ENCODE assay signal across 20 cellular contexts in the genomic region with DNA sequence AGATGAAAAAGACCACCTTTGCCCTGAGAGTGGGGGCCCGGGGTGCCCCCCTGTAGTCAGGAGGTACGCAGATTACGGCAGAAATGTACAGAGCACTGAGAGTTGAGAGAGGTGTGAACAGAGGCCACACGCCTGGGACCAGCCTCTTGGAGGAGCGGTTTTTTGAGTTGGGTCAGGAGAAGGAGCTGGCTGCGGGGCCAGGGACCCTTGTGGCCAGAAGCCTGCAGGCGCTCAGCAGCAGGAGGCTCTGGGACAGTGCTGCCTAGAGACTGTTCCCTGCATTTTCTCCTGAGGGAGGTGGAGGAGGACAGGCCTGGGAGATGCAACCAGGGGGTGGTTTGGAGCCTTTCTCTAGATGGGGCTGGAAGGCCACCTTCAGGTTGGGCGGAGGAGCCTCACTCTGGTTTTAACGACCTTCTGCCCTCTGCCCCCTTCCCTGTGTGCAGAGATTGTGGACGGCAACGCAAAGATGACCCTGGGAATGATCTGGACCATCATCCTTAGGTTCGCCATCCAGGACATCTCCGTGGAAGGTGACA. TPM values are rescaled to one million over a fixed set of nuclear protein-coding genes. Genes with fewer than 3 reads are reported as not detected.
DNase-seq lines count a peak whose midpoint lies in the region; ATAC-seq, FAIRE-seq and TF ChIP-seq lines count a peak whose summit lies in the region.
"Had no signal": no experiment of that assay in that cellular context is flagged by ENCODE, and none has a peak within 500 bp of the region (broad histone marks: within the 10 kb centered on the region; RNA-seq: fewer than 3 reads in every experiment).

No MANE protein-coding gene starts in this region.

- TF ChIP-seq POLR2A in HepG2 (IDR thresholded peaks at IDR 0.05; ENCODE audit: insufficient read depth in 1 of 2, low read depth in 2 of 2, low read length in 2 of 2) (no peak), right lobe of liver (IDR thresholded peaks at IDR 0.05) (no peak), uterus (IDR thresholded peaks at IDR 0.05) (no peak)

- H3K4me2 ChIP-seq in HepG2 (ENCODE audit: low read depth, low read length) = no peak overlapping the region
- no peak overlapping the region for H3K4me2 ChIP-seq in astrocyte (ENCODE audit: low read length)
- H3K4me2 ChIP-seq: KMS-11 had no signal

- peaks cover 24% of the 10 kb centered on the region for H3K4me1 Mint-ChIP-seq in astrocyte (ENCODE audit: low read depth, unreplicated experiment)

- CTCF ChIA-PET in HepG2 (lab: Yijun Ruan, JAX; ENCODE audit: low intra/inter-chr PET ratio, low total read pairs) = no interaction called here

- TSS peak; percentile 17 for BruUV-seq in HepG2 (replicated peaks; lab: Mats Ljungman, UMichigan)

- H3K27me3 Mint-ChIP-seq in astrocyte (ENCODE audit: low read depth, unreplicated experiment) = no peaks in the 10 kb centered on the region
- H3K27me3 Mint-ChIP-seq: activated CD4-positive, alpha-beta T cell treated with anti-CD3 and anti-CD28 coated beads, Interleukin-2, amount 10 ng/mL, durations not matched to agents 24 days and 14 days; stimulated activated naive CD8-positive, alpha-beta T cell treated with anti-CD3 and anti-CD28 coated beads, Interleukin-15, amount 100 ng/mL, for 72 hours had no signal

- H3K79me2 ChIP-seq in HepG2 (ENCODE audit: insufficient read depth, low read length) (peaks cover 22% of the 10 kb centered on the region), astrocyte (ENCODE audit: insufficient read depth, low read length) (peaks cover 97% of the 10 kb centered on the region)

- DNase-seq in HepG2 (ENCODE audit: low spot score) (no peak), right lobe of liver (no peak), astrocyte (ENCODE audit: low read depth) (no peak), kidney (no peak), uterus (no peak), NCI-H2029 treated with DMSO at 0.1 percent for 48 hours (lab: John Stamatoyannopoulos, UW) (no peak), aorta (no peak)
- no peak for DNase-seq in NK-92 treated with Interleukin-12 subunit alpha and Interleukin-12 subunit beta, amount 100 ng/mL, for 24 hours (lab: John Stamatoyannopoulos, UW)
- DNase-seq: activated CD4-positive, alpha-beta T cell treated with anti-CD3 and anti-CD28 coated beads, Interleukin-2, amount 10 ng/mL, durations not matched to agents 24 days and 14 days; activated T-cell treated with anti-CD3 and anti-CD28 coated beads, Interleukin-2, amount 50 U/mL, for 48 hours; kidney glomerular epithelial cell; SIG-M5; stimulated activated CD4-positive, alpha-beta T cell treated with anti-CD3 and anti-CD28 coated beads, Interleukin-12 subunit alpha, Interleukin-12 subunit beta, amount 100 ng/mL, for 4 hours; stimulated activated naive CD8-positive, alpha-beta T cell treated with anti-CD3 and anti-CD28 coated beads, Interleukin-15, amount 100 ng/mL, for 72 hours had no signal

- no peak for TF ChIP-seq RAD21 in HepG2 (CRISPR knock-in tag; IDR thresholded peaks at IDR 0.05)

- H3K36me3 Mint-ChIP-seq in astrocyte (ENCODE audit: low read depth, unreplicated experiment) = peaks cover 26% of the 10 kb centered on the region

- peak overlapping the region; percentile 16 for H3K4me3 Mint-ChIP-seq in astrocyte (ENCODE audit: unreplicated experiment)
- H3K4me3 Mint-ChIP-seq: activated CD4-positive, alpha-beta T cell treated with anti-CD3 and anti-CD28 coated beads, Interleukin-2, amount 10 ng/mL, durations not matched to agents 24 days and 14 days; stimulated activated naive CD8-positive, alpha-beta T cell treated with anti-CD3 and anti-CD28 coated beads, Interleukin-15, amount 100 ng/mL, for 72 hours had no signal

- H4K20me1 ChIP-seq in HepG2 (ENCODE audit: insufficient read depth, low read length) (no peaks in the 10 kb centered on the region), astrocyte (ENCODE audit: insufficient read depth, low read length) (peaks cover 92% of the 10 kb centered on the region)

- FAIRE-seq in HepG2 (lab: Jason Lieb, UNC) (no peak), astrocyte (lab: Jason Lieb, UNC) (no peak), kidney (lab: Jason Lieb, UNC) (no peak)
- FAIRE-seq: D721Med, GM18507, GM19239 had no signal

- H3K27me3 ChIP-seq in HepG2 (ENCODE audit: control insufficient read depth in 1 of 2, insufficient read depth in 2 of 2, low read length in 2 of 2) (no peaks in the 10 kb centered on the region), right lobe of liver (no peaks in the 10 kb centered on the region), astrocyte (ENCODE audit: insufficient read depth, low read length) (no peaks in the 10 kb centered on the region), uterus (no peaks in the 10 kb centered on the region), aorta (ENCODE audit: control insufficient read depth in 1 of 2, insufficient read depth in 2 of 2, low read length in 1 of 2) (no peaks in the 10 kb centered on the region)

- intact Hi-C loops in HepG2 (cut with micrococcal nuclease; ENCODE audit: unreplicated experiment) = loop anchor here (5.0 kb wide), 1 partner anchor 52 kb away; no protein-coding TSS in a partner anchor
- intact Hi-C loops in right lobe of liver (cut with DNase I) = loop anchor here in 1 of 2 donors (10.0 kb wide), 1 partner anchor 50 kb away; no protein-coding TSS in a partner anchor
- intact Hi-C loops in kidney (cut with DNase I) = no loop called here
- intact Hi-C loops in uterus (cut with DNase I; ENCODE audit: low total_unique reads) = no loop called here
- intact Hi-C loops in aorta (cut with DNase I) = no loop called here

- TF ChIP-seq EP300 in HepG2 (IDR thresholded peaks at IDR 0.05; ENCODE audit: low read depth in 2 of 2, low read length in 2 of 2) (no peak), HepG2 (CRISPR knock-in tag; IDR thresholded peaks at IDR 0.05; ENCODE audit: borderline replicate concordance) (no peak)

- H3K4me1 ChIP-seq in HepG2 (ENCODE audit: insufficient read depth, low read length) (peaks cover 81% of the 10 kb centered on the region), right lobe of liver (peaks cover 0 to 48% (median 30%) of the 10 kb centered on the region in 4 donors), astrocyte (ENCODE audit: insufficient read depth, low read length) (peaks cover 43% of the 10 kb centered on the region), kidney (ENCODE audit: control insufficient read depth in 1 of 2, insufficient read depth in 1 of 2, low read depth in 1 of 2, low read length in 2 of 2) (peaks cover 36 to 60% of the 10 kb centered on the region in 2 donors), uterus (peaks cover 7 to 15% of the 10 kb centered on the region in 2 donors), aorta (ENCODE audit: control insufficient read depth in 1 of 2, insufficient read depth in 2 of 2, low read length in 2 of 2) (no peaks in the 10 kb centered on the region)

- TF ChIP-seq CTCF in HepG2 (CRISPR knock-in tag; IDR thresholded peaks at IDR 0.05) (no peak), right lobe of liver (IDR thresholded peaks at IDR 0.05) (no peak), astrocyte (IDR thresholded peaks at IDR 0.05; ENCODE audit: insufficient read depth, low read depth, low read length) (no peak), kidney (IDR thresholded peaks at IDR 0.05; ENCODE audit: borderline replicate concordance, extremely low read depth, insufficient read depth) (no peak), uterus (IDR thresholded peaks at IDR 0.05) (no peak)

- POLR2A ChIA-PET in HepG2 (lab: Yijun Ruan, JAX) = no interaction called here

- no peak overlapping the region for H3K27ac ChIP-seq in HepG2 (ENCODE audit: extremely low read length, insufficient read depth, low read length)
- H3K27ac ChIP-seq in right lobe of liver = no peak overlapping the region
- H3K27ac ChIP-seq in astrocyte (ENCODE audit: low read depth, low read length) = no peak overlapping the region
- H3K27ac ChIP-seq in kidney (ENCODE audit: low read depth in 2 of 2, low read length in 2 of 2) = peak overlapping the region; percentile 27 to 33
- peak overlapping the region; percentile 71 to 78 for H3K27ac ChIP-seq in uterus
- H3K27ac ChIP-seq in aorta (ENCODE audit: low read depth in 1 of 2, low read length in 2 of 2) = no peak overlapping the region
- H3K27ac ChIP-seq: KMS-11 had no signal

- H3K9ac ChIP-seq in HepG2 (ENCODE audit: insufficient read depth, low read depth, low read length) = no peak overlapping the region
- H3K9ac ChIP-seq in astrocyte (ENCODE audit: low read length) = no peak overlapping the region
- peak overlapping the region in 1 of 2 donors; percentile 44 for H3K9ac ChIP-seq in kidney (ENCODE audit: low read length in 2 of 2)
- H3K9ac ChIP-seq: KMS-11 had no signal

- in situ Hi-C loops in HepG2 (cut with HindIII; ENCODE audit: extremely low pct_ligation_motif_present, low pct_unique_long_range_greater_than_20kb) = loop anchor here (5.0 kb wide), 1 partner anchor 47 kb away; no protein-coding TSS in a partner anchor

- WGBS in HepG2 (ENCODE audit: low lambda C conversion rate) = over 99% methylated on average over 6 of the region's 13 CpGs
- WGBS in right lobe of liver (ENCODE audit: insufficient coverage, low coverage, low lambda C conversion rate, missing lambda C conversion rate) = no CpG with 5 or more reads among the region's 13 CpGs
- WGBS in aorta, 2 donors = 89 to 90% methylated on average over 13 of the region's 13 CpGs

- ATAC-seq in HepG2 (no peak), right lobe of liver (no peak), aorta (ENCODE audit: low FRiP score) (no peak)
- ATAC-seq: esophagus mucosa; stimulated activated naive CD8-positive, alpha-beta T cell treated with anti-CD3 and anti-CD28 coated beads, Interleukin-15, amount 100 ng/mL, for 72 hours had no signal

- H3K4me3 ChIP-seq in HepG2 (replicated peaks in 1 of 3; ENCODE audit: insufficient read depth in 1 of 3, low read depth in 2 of 3, low read length in 3 of 3) = no peak overlapping the region
- H3K4me3 ChIP-seq in right lobe of liver = no peak overlapping the region
- no peak overlapping the region for H3K4me3 ChIP-seq in astrocyte (ENCODE audit: insufficient read depth, low read depth, low read length)
- H3K4me3 ChIP-seq in kidney (ENCODE audit: low read length in 2 of 2) = no peak overlapping the region
- H3K4me3 ChIP-seq in uterus = no peak overlapping the region
- H3K4me3 ChIP-seq in aorta (ENCODE audit: low read length in 2 of 2) = no peak overlapping the region
- H3K4me3 ChIP-seq: coronary artery had no signal

- no peaks in the 10 kb centered on the region for H3K9me3 Mint-ChIP-seq in astrocyte (ENCODE audit: unreplicated experiment)
- H3K9me3 Mint-ChIP-seq: activated CD4-positive, alpha-beta T cell treated with anti-CD3 and anti-CD28 coated beads, Interleukin-2, amount 10 ng/mL, durations not matched to agents 24 days and 14 days; stimulated activated naive CD8-positive, alpha-beta T cell treated with anti-CD3 and anti-CD28 coated beads, Interleukin-15, amount 100 ng/mL, for 72 hours had no signal

- H3K27ac Mint-ChIP-seq in astrocyte (ENCODE audit: unreplicated experiment) = peak overlapping the region; percentile 45
- H3K27ac Mint-ChIP-seq: stimulated activated naive CD8-positive, alpha-beta T cell treated with anti-CD3 and anti-CD28 coated beads, Interleukin-15, amount 100 ng/mL, for 72 hours had no signal

- no peak overlapping the region for H2AFZ ChIP-seq in HepG2 (ENCODE audit: low read length)
- H2AFZ ChIP-seq in astrocyte (ENCODE audit: low read depth, low read length) = no peak overlapping the region

- H3K9me3 ChIP-seq in HepG2 (ENCODE audit: low read length) (no peaks in the 10 kb centered on the region), right lobe of liver (no peaks in the 10 kb centered on the region), astrocyte (ENCODE audit: insufficient read depth, low read depth, low read length) (no peaks in the 10 kb centered on the region), kidney (ENCODE audit: control insufficient read depth in 1 of 2, low read length in 2 of 2) (no peaks in the 10 kb centered on the region), uterus (no peaks in the 10 kb centered on the region), aorta (ENCODE audit: control insufficient read depth, low read length) (no peaks in the 10 kb centered on the region)

- H3K36me3 ChIP-seq in HepG2 (replicated peaks in 1 of 2; ENCODE audit: control insufficient read depth in 1 of 2, insufficient read depth in 2 of 2, low read length in 2 of 2) (peaks cover 53 to 83% of the 10 kb centered on the region in 2 experiments), right lobe of liver (peaks cover 0 to 68% (median 26%) of the 10 kb centered on the region in 4 donors), astrocyte (ENCODE audit: insufficient read depth, low read length) (peaks cover 72% of the 10 kb centered on the region), kidney (ENCODE audit: control insufficient read depth in 1 of 2, insufficient read depth in 2 of 2, low read length in 2 of 2) (peaks cover 52 to 88% of the 10 kb centered on the region in 2 donors), uterus (no peaks in the 10 kb centered on the region), aorta (ENCODE audit: control insufficient read depth in 1 of 2, insufficient read depth in 2 of 2, low read length in 1 of 2) (peaks cover 3 to 25% of the 10 kb centered on the region in 2 donors)

RNA-seq across cellular contexts. Expression of a gene that starts 39.7 kb away (rescaled TPM):
- 0.62 and 1.6 TPM in 2 replicates for total RNA-seq in HepG2 (2016; rRNA removed; fragmentation: Illumina TruSeq; extraction: Trizol)
- 1.0 and 1.2 TPM in 2 replicates for total RNA-seq in HepG2 (2016; cell fraction: cytosol; rRNA removed; fragmentation: Illumina TruSeq; extraction: Trizol; ENCODE audit: low read depth)
- 0.30 and 1.3 TPM in 2 replicates for total RNA-seq in HepG2 (2016; cell fraction: insoluble cytoplasmic fraction; rRNA removed; fragmentation: Illumina TruSeq; extraction: Trizol)
- 0.49 and 0.59 TPM in 2 replicates for total RNA-seq in HepG2 (2016; cell fraction: membrane; rRNA removed; fragmentation: Illumina TruSeq; extraction: Trizol)
- total RNA-seq in HepG2 (2016; cell fraction: nucleus; rRNA removed; fragmentation: Illumina TruSeq; extraction: Trizol) = 2.3 and 2.9 TPM in 2 replicates
- 13.6 and 20.4 TPM in 2 replicates for polyA plus RNA-seq in HepG2 (2011; rRNA removed)
- polyA plus RNA-seq in HepG2 (2011; cell fraction: cytosol; rRNA removed) = 3.4 and 3.8 TPM in 2 replicates
- 230 and 249 TPM in 2 replicates for polyA plus RNA-seq in HepG2 (2011; cell fraction: nucleus; rRNA removed)
- 8.4 and 11.4 TPM in 2 replicates for polyA plus RNA-seq in HepG2 (2012)
- 0.35 and 0.73 TPM in 2 replicates for polyA plus RNA-seq in HepG2 (2016; cell fraction: cytosol; fragmentation: Illumina TruSeq; extraction: Trizol; ENCODE audit: low read depth)
- polyA plus RNA-seq in HepG2 (2016; cell fraction: insoluble cytoplasmic fraction; fragmentation: Illumina TruSeq; extraction: Trizol; ENCODE audit: low read depth) = 0.66 and 0.96 TPM in 2 replicates
- 0.66 and 0.81 TPM in 2 replicates for polyA plus RNA-seq in HepG2 (2016; cell fraction: membrane; fragmentation: Illumina TruSeq; extraction: Trizol; ENCODE audit: low read depth)
- 16.2 and 18.9 TPM in 2 replicates for polyA plus RNA-seq in HepG2 (2016; cell fraction: nucleus; fragmentation: Illumina TruSeq; extraction: Trizol; ENCODE audit: insufficient read depth, low read depth)
- polyA minus RNA-seq in HepG2 (2011; rRNA and poly(A)+ RNA removed; ENCODE audit: low replicate concordance) = 4.4 TPM in 1 of 2 replicates, not detected in the other
- 0.69 and 2.0 TPM in 2 replicates for polyA minus RNA-seq in HepG2 (2011; cell fraction: cytosol; rRNA and poly(A)+ RNA removed)
- 10.0 and 11.6 TPM in 2 replicates for polyA minus RNA-seq in HepG2 (2011; cell fraction: nucleus; rRNA and poly(A)+ RNA removed)
- total RNA-seq in right lobe of liver = 10 to 100 TPM in 3 of 6 experiments, 1 to 10 TPM in 3; 2.2 to 45.3 (median 16.3) TPM
- total RNA-seq in astrocyte = 4.6 and 6.0 TPM in 2 replicates
- 31.1 TPM for total RNA-seq in kidney
- polyA plus RNA-seq in kidney (ENCODE audit: insufficient read depth, low read depth, low replicate concordance) = 27.1 TPM
- total RNA-seq in uterus = 1 to 10 TPM in 2 of 4 donors, under 1 TPM in 1, not detected in 1; 0.83 to 8.4 (median 8.2) TPM
- total RNA-seq in aorta = 1 to 10 TPM; 1.9 to 2.8 TPM
- 1 to 10 TPM; 1.0 to 4.5 TPM for polyA plus RNA-seq in aorta

RNA-seq across cellular contexts. Expression of a gene that starts 57.1 kb away (rescaled TPM):
- 167 and 192 TPM in 2 replicates for total RNA-seq in HepG2 (2016; rRNA removed; fragmentation: Illumina TruSeq; extraction: Trizol)
- total RNA-seq in HepG2 (2016; cell fraction: cytosol; rRNA removed; fragmentation: Illumina TruSeq; extraction: Trizol; ENCODE audit: low read depth) = 13.8 and 15.0 TPM in 2 replicates
- 122 and 176 TPM in 2 replicates for total RNA-seq in HepG2 (2016; cell fraction: insoluble cytoplasmic fraction; rRNA removed; fragmentation: Illumina TruSeq; extraction: Trizol)
- 28.6 and 34.1 TPM in 2 replicates for total RNA-seq in HepG2 (2016; cell fraction: membrane; rRNA removed; fragmentation: Illumina TruSeq; extraction: Trizol)
- total RNA-seq in HepG2 (2016; cell fraction: nucleus; rRNA removed; fragmentation: Illumina TruSeq; extraction: Trizol) = 148 and 165 TPM in 2 replicates
- polyA plus RNA-seq in HepG2 (2011; rRNA removed) = 171 and 223 TPM in 2 replicates
- 82.2 and 91.7 TPM in 2 replicates for polyA plus RNA-seq in HepG2 (2011; cell fraction: cytosol; rRNA removed)
- polyA plus RNA-seq in HepG2 (2011; cell fraction: nucleus; rRNA removed) = 437 and 620 TPM in 2 replicates
- polyA plus RNA-seq in HepG2 (2012) = 222 and 260 TPM in 2 replicates
- 5.8 and 8.5 TPM in 2 replicates for polyA plus RNA-seq in HepG2 (2016; cell fraction: cytosol; fragmentation: Illumina TruSeq; extraction: Trizol; ENCODE audit: low read depth)
- polyA plus RNA-seq in HepG2 (2016; cell fraction: insoluble cytoplasmic fraction; fragmentation: Illumina TruSeq; extraction: Trizol; ENCODE audit: low read depth) = 192 and 256 TPM in 2 replicates
- polyA plus RNA-seq in HepG2 (2016; cell fraction: membrane; fragmentation: Illumina TruSeq; extraction: Trizol; ENCODE audit: low read depth) = 20.9 and 27.6 TPM in 2 replicates
- 435 and 441 TPM in 2 replicates for polyA plus RNA-seq in HepG2 (2016; cell fraction: nucleus; fragmentation: Illumina TruSeq; extraction: Trizol; ENCODE audit: insufficient read depth, low read depth)
- 172 and 192 TPM in 2 replicates for polyA minus RNA-seq in HepG2 (2011; rRNA and poly(A)+ RNA removed; ENCODE audit: low replicate concordance)
- 86.2 and 95.5 TPM in 2 replicates for polyA minus RNA-seq in HepG2 (2011; cell fraction: cytosol; rRNA and poly(A)+ RNA removed)
- polyA minus RNA-seq in HepG2 (2011; cell fraction: nucleus; rRNA and poly(A)+ RNA removed) = 73.1 and 75.2 TPM in 2 replicates
- total RNA-seq in right lobe of liver = 100 to 1,000 TPM; 142 to 306 (median 201) TPM
- total RNA-seq in astrocyte = 805 and 879 TPM in 2 replicates
- total RNA-seq in kidney = 606 TPM
- polyA plus RNA-seq in kidney (ENCODE audit: insufficient read depth, low read depth, low replicate concordance) = 231 TPM
- 100 to 1,000 TPM; 259 to 844 (median 429) TPM for total RNA-seq in uterus
- total RNA-seq in aorta = 1,000 to 10,000 TPM in 1 of 2 donors, 100 to 1,000 TPM in 1; 794 to 1,985 TPM
- 100 to 1,000 TPM; 111 to 163 TPM for polyA plus RNA-seq in aorta

Comparison
In these comparisons a context has a peak if more than half of its experiments do, and no peak if none do; other contexts are left out.
1. H3K27ac ChIP-seq: peak in kidney (2 of 2) and uterus (2 of 2); none in HepG2 (single experiment), right lobe of liver (0 of 3), astrocyte (single experiment) and aorta (0 of 2).